In genomic region chr6:106360989-106361430, GRCh38 we compare ENCODE assay signal across 8 cellular contexts. TPM values are rescaled to one million over a fixed set of nuclear protein-coding genes. Genes with fewer than 3 reads are reported as not detected.
DNase-seq lines count a peak whose midpoint lies in the region; ATAC-seq lines count a peak whose summit lies in the region.

No MANE protein-coding gene starts in this region.

- no peak overlapping the region for H3K27ac Mint-ChIP-seq in activated T-helper 17 cell treated with anti-CD3 and anti-CD28 coated beads, Interleukin-2, amount 50 U/mL, for 72 hours

- H3K4me3 ChIP-seq in skeletal muscle cell (ENCODE audit: low read depth, low read length), result peak overlapping the region; percentile 48
- H3K4me3 ChIP-seq in SJCRH30, result no peak overlapping the region

- no peaks in the 10 kb centered on the region for H3K27me3 ChIP-seq in SJCRH30

- H3K9me3 ChIP-seq in SJCRH30 (replicated peaks), result no peaks in the 10 kb centered on the region

- peak; percentile 2 for DNase-seq in activated T-cell treated with anti-CD3 and anti-CD28 coated beads for 1 hour (ENCODE audit: low read depth)
- no peak for DNase-seq in activated T-cell treated with anti-CD3 and anti-CD28 coated beads, Interleukin-2, amount 50 U/mL, for 1 hour
- peak; percentile 26 for DNase-seq in LoVo (ENCODE audit: low spot score)
- DNase-seq in left cardiac atrium, result no peak
- DNase-seq in skeletal muscle cell (ENCODE audit: low read depth), result no peak
- no peak for DNase-seq in H4 (ENCODE audit: low spot score)
- no peak for DNase-seq in SJCRH30

- H3K4me3 Mint-ChIP-seq in activated T-helper 17 cell treated with anti-CD3 and anti-CD28 coated beads, Interleukin-2, amount 50 U/mL, for 72 hours, result peak overlapping the region; percentile 81

- H3K4me1 Mint-ChIP-seq in activated T-helper 17 cell treated with anti-CD3 and anti-CD28 coated beads, Interleukin-2, amount 50 U/mL, for 72 hours, result peaks cover 4% of the 10 kb centered on the region

- ATAC-seq in activated T-helper 17 cell treated with anti-CD3 and anti-CD28 coated beads, Interleukin-2, amount 50 U/mL, for 72 hours (replicated peaks), result peak; percentile 63
- ATAC-seq in left cardiac atrium, result peak; percentile 17 to 19

- H3K27ac ChIP-seq in SJCRH30, result no peak overlapping the region

- peaks cover 30% of the 10 kb centered on the region for H3K27me3 Mint-ChIP-seq in activated T-helper 17 cell treated with anti-CD3 and anti-CD28 coated beads, Interleukin-2, amount 50 U/mL, for 72 hours

- H3K9me3 Mint-ChIP-seq in activated T-helper 17 cell treated with anti-CD3 and anti-CD28 coated beads, Interleukin-2, amount 50 U/mL, for 72 hours, result no peaks in the 10 kb centered on the region

- H3K4me1 ChIP-seq in SJCRH30, result no peaks in the 10 kb centered on the region

- no peaks in the 10 kb centered on the region for H3K36me3 ChIP-seq in SJCRH30

- intact Hi-C loops in left cardiac atrium (cut with DNase I), result no loop called here

- H3K36me3 Mint-ChIP-seq in activated T-helper 17 cell treated with anti-CD3 and anti-CD28 coated beads, Interleukin-2, amount 50 U/mL, for 72 hours (ENCODE audit: low read depth), result no peaks in the 10 kb centered on the region

RNA-seq across cellular contexts. Expression of gene CRYBG1, which starts 0.5 kb away (rescaled TPM):
- total RNA-seq in activated T-helper 17 cell treated with anti-CD3 and anti-CD28 coated beads, Interleukin-2, amount 50 U/mL, for 72 hours, result 10 to 100 TPM; 30.6 to 36.4 TPM
- 1 to 10 TPM; 3.5 to 5.6 TPM for total RNA-seq in left cardiac atrium
- total RNA-seq in H4 (2014; rRNA removed; shearing (Covaris generic)), result 10.2 and 10.4 TPM in 2 replicates
- total RNA-seq in SJCRH30 (2014; rRNA removed; shearing (Covaris generic)), result 0.03 TPM in 1 of 2 replicates, not detected in the other

RNA-seq across cellular contexts. Expression of gene ATG5, which starts 35.5 kb away (rescaled TPM):
- total RNA-seq in activated T-helper 17 cell treated with anti-CD3 and anti-CD28 coated beads, Interleukin-2, amount 50 U/mL, for 72 hours, result 10 to 100 TPM; 24.3 to 47.4 TPM
- total RNA-seq in left cardiac atrium, result 10 to 100 TPM; 17.0 to 20.2 TPM
- 42.5 and 43.1 TPM in 2 replicates for total RNA-seq in H4 (2014; rRNA removed; shearing (Covaris generic))
- total RNA-seq in SJCRH30 (2014; rRNA removed; shearing (Covaris generic)), result 42.9 and 49.1 TPM in 2 replicates

Comparison
In these comparisons a context has a peak if more than half of its experiments do, and no peak if none do; other contexts are left out.
1. DNase-seq: peak in activated T-cell treated with anti-CD3 and anti-CD28 coated beads for 1 hour (single experiment) and LoVo (single experiment); none in activated T-cell treated with anti-CD3 and anti-CD28 coated beads, Interleukin-2, amount 50 U/mL, for 1 hour (single experiment), left cardiac atrium (single experiment), skeletal muscle cell (single experiment), H4 (single experiment) and SJCRH30 (0 of 2).